30 cellular contexts compared by ENCODE assay signal in genomic region chr3:8578282-8578681, GRCh38.
DNase-seq lines count a peak whose midpoint lies in the region; ATAC-seq and TF ChIP-seq lines count a peak whose summit lies in the region.
"Had no signal": no experiment of that assay in that cellular context is flagged by ENCODE, and none has a peak within 500 bp of the region (broad histone marks: within the 10 kb centered on the region; RNA-seq: fewer than 3 reads in every experiment).

No MANE protein-coding gene starts in this region.

- no peak overlapping the region for H3K4me2 ChIP-seq in IMR-90 (ENCODE audit: low read depth, low read length)
- H3K4me2 ChIP-seq: neural progenitor cell had no signal

- H3K36me3 ChIP-seq in IMR-90 (ENCODE audit: control insufficient read depth, insufficient read depth, low read length) (no peaks in the 10 kb centered on the region), lower lobe of right lung (no peaks in the 10 kb centered on the region), Caco-2 (ENCODE audit: control insufficient read depth, insufficient read depth, low read length) (no peaks in the 10 kb centered on the region)
- H3K36me3 ChIP-seq in CD8-positive, alpha-beta T cell (ENCODE audit: insufficient read depth, low read length), result no peaks in the 10 kb centered on the region
- H3K36me3 ChIP-seq: esophagus squamous epithelium, neural progenitor cell, right lobe of liver, WERI-Rb-1 had no signal

- peak overlapping the region; percentile 96 for H2BK120ac ChIP-seq in IMR-90 (ENCODE audit: low read depth, low read length)

- no peak overlapping the region for H2AK5ac ChIP-seq in IMR-90 (ENCODE audit: low read depth, low read length)

- CTCF ChIA-PET in IMR-90 (lab: Yijun Ruan, JAX), result interaction anchor here (1.0 kb wide), 1 partner anchor 77 kb away, joined by 3 read pairs; the partner anchor contains the start of gene LMCD1
- CTCF ChIA-PET in Caco-2 (lab: Charles Lee), result no interaction called here
- CTCF ChIA-PET in CD8-positive, alpha-beta T cell (lab: Charles Lee), result no interaction called here

- WGBS in IMR-90 (ENCODE audit: extremely low coverage in 2 of 2, insufficient read length in 1 of 2), 2 experiments, result no CpG with 5 or more reads among the region's 4 CpGs

- peak overlapping the region; percentile 76; the same call in 2 of the 3 replicates for H2BK15ac ChIP-seq in IMR-90 (ENCODE audit: low read depth, low read length)

- H3K23ac ChIP-seq in IMR-90 (ENCODE audit: low read depth, low read length), result 0 out of 2 replicates have a peak overlapping the region, but pooled peaks have one; percentile 7

- intact Hi-C loops in IMR-90 (cut with micrococcal nuclease) (loop anchor here (5.0 kb wide), 1 partner anchor 44 kb away; no protein-coding TSS in a partner anchor), lower lobe of right lung (cut with DNase I) (no loop called here), Caco-2 (cut with micrococcal nuclease; ENCODE audit: unreplicated experiment) (no loop called here)
- intact Hi-C loops in CD8-positive, alpha-beta T cell (cut with DNase I, micrococcal nuclease), result no loop called here

- H3K27me3 ChIP-seq in IMR-90 (ENCODE audit: control insufficient read depth, insufficient read depth, low read length) (no peaks in the 10 kb centered on the region), lower lobe of right lung (ENCODE audit: low read depth) (no peaks in the 10 kb centered on the region), Caco-2 (replicated peaks; ENCODE audit: control insufficient read depth, insufficient read depth, low read length) (no peaks in the 10 kb centered on the region)
- H3K27me3 ChIP-seq in CD8-positive, alpha-beta T cell (ENCODE audit: insufficient read depth, low read length), result no peaks in the 10 kb centered on the region
- H3K27me3 ChIP-seq: esophagus squamous epithelium, neural progenitor cell, right lobe of liver, testis had no signal

- H2AFZ ChIP-seq in IMR-90 (replicated peaks; ENCODE audit: low read length, poor library complexity), result no peak overlapping the region
- H2AFZ ChIP-seq: neural progenitor cell had no signal

- H3K4me1 Mint-ChIP-seq in Caco-2 (ENCODE audit: low read depth, unreplicated experiment), result peaks cover 9% of the 10 kb centered on the region
- no peaks in the 10 kb centered on the region for H3K4me1 Mint-ChIP-seq in CD8-positive, alpha-beta T cell (ENCODE audit: low read depth)
- H3K4me1 Mint-ChIP-seq: activated naive CD8-positive, alpha-beta T cell treated with anti-CD3 and anti-CD28 coated beads, Interleukin-2, amount 50 U/mL, for 24 hours; CD4-positive, alpha-beta memory T cell; central memory CD8-positive, alpha-beta T cell; immature natural killer cell; memory B cell; neural progenitor cell had no signal

- H3K9me3 ChIP-seq in IMR-90 (ENCODE audit: control insufficient read depth, insufficient read depth, low read length) (no peaks in the 10 kb centered on the region), lower lobe of right lung (no peaks in the 10 kb centered on the region), Caco-2 (no peaks in the 10 kb centered on the region)
- no peaks in the 10 kb centered on the region for H3K9me3 ChIP-seq in CD8-positive, alpha-beta T cell (ENCODE audit: low read length)
- H3K9me3 ChIP-seq: esophagus squamous epithelium, right lobe of liver, testis had no signal

- peak overlapping the region; percentile 94; the same call in 1 of the 2 replicates for H3K4ac ChIP-seq in IMR-90 (ENCODE audit: low read depth, low read length)

- peak overlapping the region; percentile 91 for H3K18ac ChIP-seq in IMR-90 (ENCODE audit: low read depth, low read length)

- H4K5ac ChIP-seq in IMR-90 (ENCODE audit: low read depth, low read length), result peak overlapping the region; percentile 18; the same call in 1 of the 2 replicates

- DNase-seq in IMR-90 (no peak), lower lobe of right lung (no peak), Caco-2 (no peak), AG08395 (ENCODE audit: low spot score) (no peak)
- no peak for DNase-seq in CD8-positive, alpha-beta T cell
- DNase-seq: activated CD4-positive, alpha-beta T cell treated with anti-CD3 and anti-CD28 coated beads for 48 hours; activated gamma-delta T cell treated with Interleukin-2 at 50 U/mL for 16 hours; activated naive CD8-positive, alpha-beta T cell treated with anti-CD3 and anti-CD28 coated beads, Interleukin-2, amount 50 U/mL, for 24 hours; activated T-cell treated with anti-CD3 and anti-CD28 coated beads, Interleukin-2, amount 50 U/mL, for 1 hour; CD4-positive, alpha-beta memory T cell; esophagus squamous epithelium; H7; hypothalamus; immature natural killer cell; left colon; NCI-H1105; NCI-H1930; NCI-H526 treated with DMSO at 0.1 percent for 48 hours; right lobe of liver; SHP77; stimulated activated naive CD4-positive, alpha-beta T cell treated with Interleukin-2 at 50 U/mL for 16 hours; testis; WERI-Rb-1 had no signal

- TF ChIP-seq CTCF in IMR-90 (conservative IDR thresholded peaks at IDR 0.05; ENCODE audit: low read depth, low read length) (no peak), lower lobe of right lung (IDR thresholded peaks at IDR 0.05) (no peak), Caco-2 (IDR thresholded peaks at IDR 0.05; ENCODE audit: insufficient read depth in 1 of 2, low read depth in 1 of 2, low read length in 1 of 2, severe bottlenecking in 1 of 2, unreplicated experiment in 1 of 2) (no peak)
- no peak for TF ChIP-seq CTCF in CD8-positive, alpha-beta T cell (IDR thresholded peaks at IDR 0.05)

- TF ChIP-seq RAD21 in IMR-90 (IDR thresholded peaks at IDR 0.05; ENCODE audit: low read length), result no peak

- peaks cover 27% of the 10 kb centered on the region for H3K9me1 ChIP-seq in IMR-90 (ENCODE audit: insufficient read depth, low read length)

- no peak overlapping the region for H3K9ac ChIP-seq in IMR-90 (ENCODE audit: low read depth, low read length)
- H3K9ac ChIP-seq: neural progenitor cell had no signal

- H3K27me3 Mint-ChIP-seq in Caco-2 (ENCODE audit: insufficient read depth, unreplicated experiment), result no peaks in the 10 kb centered on the region
- no peaks in the 10 kb centered on the region for H3K27me3 Mint-ChIP-seq in CD8-positive, alpha-beta T cell (ENCODE audit: low read depth)
- H3K27me3 Mint-ChIP-seq: activated naive CD8-positive, alpha-beta T cell treated with anti-CD3 and anti-CD28 coated beads, Interleukin-2, amount 50 U/mL, for 24 hours; CD4-positive, alpha-beta memory T cell; central memory CD8-positive, alpha-beta T cell; memory B cell had no signal

- H3K56ac ChIP-seq in IMR-90 (ENCODE audit: extremely low read depth, insufficient read depth, low read length), result 0 out of 2 replicates have a peak overlapping the region, but pooled peaks have one; percentile 70

- TF ChIP-seq POLR2A in IMR-90 (IDR thresholded peaks at IDR 0.05; ENCODE audit: low read depth, low read length), result no peak

- in situ Hi-C loops in IMR-90 (cut with MboI; ENCODE audit: low sequenced_read_pairs), result no loop called here

- peaks cover 8% of the 10 kb centered on the region for H4K20me1 ChIP-seq in IMR-90 (ENCODE audit: insufficient read depth, low read length)

- no peak overlapping the region for H2AK9ac ChIP-seq in IMR-90 (replicated peaks; ENCODE audit: low read depth, low read length, poor library complexity)

- no peaks in the 10 kb centered on the region for H3K79me1 ChIP-seq in IMR-90 (ENCODE audit: low read depth in 1 of 2, low read length in 2 of 2)

- H3K14ac ChIP-seq in IMR-90 (replicated peaks; ENCODE audit: low read depth, low read length), result no peak overlapping the region; the same call in 1 of the 2 replicates

- peak overlapping the region; percentile 83 for H2BK5ac ChIP-seq in IMR-90 (ENCODE audit: low read depth, low read length, poor library complexity, severe bottlenecking)

- no peak overlapping the region for H3K4me3 Mint-ChIP-seq in Caco-2 (ENCODE audit: unreplicated experiment)
- H3K4me3 Mint-ChIP-seq in CD8-positive, alpha-beta T cell, result no peak overlapping the region
- H3K4me3 Mint-ChIP-seq: activated naive CD8-positive, alpha-beta T cell treated with anti-CD3 and anti-CD28 coated beads, Interleukin-2, amount 50 U/mL, for 24 hours; CD4-positive, alpha-beta memory T cell; central memory CD8-positive, alpha-beta T cell; immature natural killer cell; memory B cell; neural progenitor cell had no signal

- dilution Hi-C loops in IMR-90 (cut with HindIII; ENCODE audit: low sequenced_read_pairs, unreplicated experiment), result no loop called here

- POLR2A ChIA-PET in IMR-90 (lab: Charles Lee; ENCODE audit: unreplicated experiment) (interaction anchor here (0.6 kb wide), 1 partner anchor 64 kb away, joined by 3 read pairs; no protein-coding TSS in a partner anchor), Caco-2 (lab: Charles Lee) (interaction anchor here (0.7 kb wide), 1 partner anchor 129 kb away, joined by 5 read pairs; no protein-coding TSS in a partner anchor)
- POLR2A ChIA-PET in CD8-positive, alpha-beta T cell (lab: Charles Lee), result no interaction called here

- H4K91ac ChIP-seq in IMR-90 (ENCODE audit: insufficient read depth, low read depth, low read length), result peak overlapping the region; percentile 85; the same call in 1 of the 2 replicates

- no peak overlapping the region for H3K27ac Mint-ChIP-seq in Caco-2 (ENCODE audit: unreplicated experiment)
- H3K27ac Mint-ChIP-seq in CD8-positive, alpha-beta T cell, result no peak overlapping the region
- H3K27ac Mint-ChIP-seq: activated naive CD8-positive, alpha-beta T cell treated with anti-CD3 and anti-CD28 coated beads, Interleukin-2, amount 50 U/mL, for 24 hours; CD4-positive, alpha-beta memory T cell; immature natural killer cell; memory B cell; neural progenitor cell had no signal

- no peak overlapping the region for H3K27ac ChIP-seq in IMR-90 (ENCODE audit: insufficient read depth, low read length)
- H3K27ac ChIP-seq in lower lobe of right lung, result peak overlapping the region; percentile 10
- H3K27ac ChIP-seq in CD8-positive, alpha-beta T cell (ENCODE audit: low read depth, low read length), result no peak overlapping the region
- H3K27ac ChIP-seq: neural progenitor cell, right lobe of liver, testis, WERI-Rb-1 had no signal

- H2BK20ac ChIP-seq in IMR-90 (ENCODE audit: low read depth, low read length), result peak overlapping the region; percentile 96

- no peak overlapping the region for H3K4me3 ChIP-seq in IMR-90 (ENCODE audit: insufficient read depth, low read depth, low read length)
- H3K4me3 ChIP-seq in lower lobe of right lung, result no peak overlapping the region
- no peak overlapping the region for H3K4me3 ChIP-seq in Caco-2 (ENCODE audit: low read depth, low read length)
- no peak overlapping the region for H3K4me3 ChIP-seq in CD8-positive, alpha-beta T cell (ENCODE audit: low read depth, low read length)
- H3K4me3 ChIP-seq: esophagus squamous epithelium, neural progenitor cell, right lobe of liver, testis had no signal

- H3K4me1 ChIP-seq in IMR-90 (ENCODE audit: control insufficient read depth, insufficient read depth, low read length) (peaks cover 32% of the 10 kb centered on the region), lower lobe of right lung (peaks cover 12% of the 10 kb centered on the region), Caco-2 (peaks cover 11% of the 10 kb centered on the region)
- H3K4me1 ChIP-seq in CD8-positive, alpha-beta T cell (ENCODE audit: insufficient read depth, low read length), result no peaks in the 10 kb centered on the region
- H3K4me1 ChIP-seq: neural progenitor cell, right lobe of liver had no signal

- no peaks in the 10 kb centered on the region for H3K9me3 Mint-ChIP-seq in Caco-2 (ENCODE audit: unreplicated experiment)
- no peaks in the 10 kb centered on the region for H3K9me3 Mint-ChIP-seq in CD8-positive, alpha-beta T cell
- H3K9me3 Mint-ChIP-seq: activated naive CD8-positive, alpha-beta T cell treated with anti-CD3 and anti-CD28 coated beads, Interleukin-2, amount 50 U/mL, for 24 hours; central memory CD8-positive, alpha-beta T cell; memory B cell had no signal

- H3K36me3 Mint-ChIP-seq in Caco-2 (ENCODE audit: insufficient read depth, unreplicated experiment), result no peaks in the 10 kb centered on the region
- H3K36me3 Mint-ChIP-seq in CD8-positive, alpha-beta T cell, result no peaks in the 10 kb centered on the region
- H3K36me3 Mint-ChIP-seq: CD4-positive, alpha-beta memory T cell; immature natural killer cell; memory B cell; neural progenitor cell had no signal

- ATAC-seq in GM18502 (IDR thresholded peaks at IDR 0.05; ENCODE audit: poor library complexity, unreplicated experiment) (peak; percentile 36), HG02642 (IDR thresholded peaks at IDR 0.05; ENCODE audit: poor library complexity, unreplicated experiment) (peak; percentile 35), IMR-90 (ENCODE audit: low read depth) (no peak), lower lobe of right lung (no peak), HG02588 (IDR thresholded peaks at IDR 0.05; ENCODE audit: unreplicated experiment) (no peak)
- no peak for ATAC-seq in CD8-positive, alpha-beta T cell
- ATAC-seq: activated naive CD8-positive, alpha-beta T cell treated with anti-CD3 and anti-CD28 coated beads, Interleukin-2, amount 50 U/mL, for 24 hours; left colon; Panc1; right lobe of liver had no signal

- BruUV-seq in IMR-90 (replicated peaks; lab: Mats Ljungman, UMichigan), result no TSS peak
- BruUV-seq in Caco-2 (replicated peaks; lab: Mats Ljungman, UMichigan), result no TSS peak

- peak overlapping the region; percentile 29 to 81; a peak in 3 of 4 replicates for H4K8ac ChIP-seq in IMR-90 (ENCODE audit: low read depth in 2 of 2, low read length in 2 of 2)

Comparison
In these comparisons a context has a peak if more than half of its experiments do, and no peak if none do; other contexts are left out.
1. ATAC-seq: peak in GM18502 (single experiment) and HG02642 (single experiment); none in IMR-90 (single experiment), lower lobe of right lung (0 of 2), HG02588 (single experiment) and CD8-positive, alpha-beta T cell (single experiment).